ENCODE assay signal across 17 cellular contexts in genomic region chr21:29146726-29147125, GRCh38. TPM values are rescaled to one million over a fixed set of nuclear protein-coding genes. Genes with fewer than 3 reads are reported as not detected.
DNase-seq lines count a peak whose midpoint lies in the region; ATAC-seq and TF ChIP-seq lines count a peak whose summit lies in the region.
"Had no signal": no experiment of that assay in that cellular context is flagged by ENCODE, and none has a peak within 500 bp of the region (broad histone marks: within the 10 kb centered on the region; RNA-seq: fewer than 3 reads in every experiment).

No MANE protein-coding gene starts in this region.

- H3K36me3 ChIP-seq in A673 (ENCODE audit: insufficient read depth, low read length, poor library complexity, severe bottlenecking) (no peaks in the 10 kb centered on the region), SJSA1 (no peaks in the 10 kb centered on the region), esophagus squamous epithelium (no peaks in the 10 kb centered on the region), rectal smooth muscle tissue (ENCODE audit: control insufficient read depth, insufficient read depth, low read length) (no peaks in the 10 kb centered on the region)
- H3K36me3 ChIP-seq: cardiac muscle cell had no signal

- no peak for DNase-seq in A673 (ENCODE audit: low spot score)
- no peak for DNase-seq in SJSA1 (ENCODE audit: low read depth in 1 of 2, low spot score in 2 of 2)
- no peak for DNase-seq in esophagus squamous epithelium (lab: John Stamatoyannopoulos, UW)
- DNase-seq in activated gamma-delta T cell (lab: John Stamatoyannopoulos, UW), result no peak
- no peak for DNase-seq in C1 segment of cervical spinal cord (lab: John Stamatoyannopoulos, UW)
- DNase-seq in pons (ENCODE audit: low spot score), result no peak
- DNase-seq: activated CD8-positive, alpha-beta memory T cell treated with anti-CD3 and anti-CD28 coated beads, Interleukin-2, amount 50 U/mL, for 48 hours; activated effector memory CD4-positive, alpha-beta T cell treated with Interleukin-2 at 50 U/mL for 16 hours; KG1; mesendoderm; NCI-H187; SHP77 treated with DMSO at 0.1 percent for 48 hours; stimulated activated CD8-positive, alpha-beta memory T cell treated with anti-CD3 and anti-CD28 coated beads, Interleukin-4, amount 100 ng/mL, for 48 hours had no signal

- H3K9me3 ChIP-seq in A673 (ENCODE audit: low read depth, low read length, poor library complexity, severe bottlenecking) (no peaks in the 10 kb centered on the region), SJSA1 (replicated peaks) (no peaks in the 10 kb centered on the region), esophagus squamous epithelium (no peaks in the 10 kb centered on the region)
- H3K9me3 ChIP-seq: A549 had no signal

- WGBS in esophagus squamous epithelium, 2 donors, result 61 to 67% methylated on average over 1 of the region's 1 CpG

- POLR2A ChIA-PET in A673 (lab: Charles Lee; ENCODE audit: low non-redundant PET), result no interaction called here

- no peak overlapping the region for H3K9ac ChIP-seq in rectal smooth muscle tissue (ENCODE audit: low read length)

- H3K4me3 ChIP-seq in A673 (ENCODE audit: low read depth, low read length, poor library complexity, severe bottlenecking) (no peak overlapping the region), SJSA1 (no peak overlapping the region), esophagus squamous epithelium (no peak overlapping the region), rectal smooth muscle tissue (ENCODE audit: low read length) (no peak overlapping the region)
- H3K4me3 ChIP-seq: A549, cardiac muscle cell had no signal

- H3K4me1 ChIP-seq in A673 (ENCODE audit: insufficient read depth, low read length, poor library complexity, severe bottlenecking) (peaks cover 44% of the 10 kb centered on the region), SJSA1 (replicated peaks) (peaks cover 43% of the 10 kb centered on the region), esophagus squamous epithelium (peaks cover 21 to 56% (median 30%) of the 10 kb centered on the region in 3 donors), rectal smooth muscle tissue (ENCODE audit: control insufficient read depth, insufficient read depth, low read length) (peaks cover 13% of the 10 kb centered on the region)

- no peak for ATAC-seq in HG02642 (IDR thresholded peaks at IDR 0.05; ENCODE audit: poor library complexity, unreplicated experiment)
- ATAC-seq: A549 had no signal

- H3K27me3 ChIP-seq in A673 (replicated peaks; ENCODE audit: insufficient read depth, low read depth, low read length, poor library complexity) (no peaks in the 10 kb centered on the region), SJSA1 (replicated peaks) (no peaks in the 10 kb centered on the region), esophagus squamous epithelium (no peaks in the 10 kb centered on the region), rectal smooth muscle tissue (ENCODE audit: control insufficient read depth, insufficient read depth, low read length) (no peaks in the 10 kb centered on the region)
- H3K27me3 ChIP-seq: cardiac muscle cell had no signal

- TF ChIP-seq CTCF in A673 (conservative IDR thresholded peaks at IDR 0.05; ENCODE audit: low read depth, low read length) (no peak), esophagus squamous epithelium (IDR thresholded peaks at IDR 0.05) (no peak)

- no peak for TF ChIP-seq POLR2A in esophagus squamous epithelium (IDR thresholded peaks at IDR 0.05)

- peak overlapping the region; percentile 82 for H3K27ac ChIP-seq in A673 (ENCODE audit: low read depth, low read length, poor library complexity, severe bottlenecking)
- H3K27ac ChIP-seq in SJSA1, result peak overlapping the region; percentile 76; the same call in 1 of the 2 replicates
- peak overlapping the region; percentile 76 to 91 (median 84) for H3K27ac ChIP-seq in esophagus squamous epithelium
- H3K27ac ChIP-seq in rectal smooth muscle tissue (ENCODE audit: low read depth, low read length), result peak overlapping the region; percentile 56
- H3K27ac ChIP-seq: A549, cardiac muscle cell had no signal

- CTCF ChIA-PET in A673 (lab: Charles Lee), result no interaction called here

- intact Hi-C loops in A673 (cut with micrococcal nuclease; ENCODE audit: unreplicated experiment), result no loop called here
- intact Hi-C loops in esophagus squamous epithelium (cut with DNase I), result no loop called here

- BruUV-seq in A673 (replicated peaks; lab: Mats Ljungman, UMichigan), result no TSS peak

RNA-seq across cellular contexts. Expression of gene MAP3K7CL, which starts 16.3 kb away (rescaled TPM):
- total RNA-seq in A673 (2021) (2.2 and 3.1 TPM in 2 replicates), esophagus squamous epithelium (1 to 10 TPM; 1.7 to 7.8 (median 6.9) TPM)
- 5.3 and 11.7 TPM in 2 replicates for total RNA-seq in SJSA1 (2014; rRNA removed; shearing (Covaris generic))
